Comparison of ENCODE assay signal across 14 cellular contexts in genomic region chr19:29405728-29405995, GRCh38.
A peak's percentile ranks its signal among the peaks of the same experiment; 100 is the strongest.
DNase-seq lines count a peak whose midpoint lies in the region; ATAC-seq and TF ChIP-seq lines count a peak whose summit lies in the region.
"Had no signal": no experiment of that assay in that cellular context is flagged by ENCODE, and none has a peak within 500 bp of the region (broad histone marks: within the 10 kb centered on the region; RNA-seq: fewer than 3 reads in every experiment).

No MANE protein-coding gene starts in this region.

- ATAC-seq in GM19452 (IDR thresholded peaks at IDR 0.05; ENCODE audit: unreplicated experiment): no peak

- BruUV-seq in OCI-LY7 (replicated peaks; lab: Mats Ljungman, UMichigan): no TSS peak

- no peak overlapping the region for H2AFZ ChIP-seq in neural cell (ENCODE audit: low read depth, low read length)
- no peak overlapping the region for H2AFZ ChIP-seq in OCI-LY7 (ENCODE audit: low read length)

- intact Hi-C loops in esophagus muscularis mucosa (cut with DNase I) (no loop called here), uterus (cut with DNase I; ENCODE audit: low total_unique reads) (no loop called here), OCI-LY7 (cut with micrococcal nuclease; ENCODE audit: unreplicated experiment) (no loop called here)

- H4K20me1 ChIP-seq in neural cell (ENCODE audit: insufficient read depth) (no peaks in the 10 kb centered on the region), OCI-LY7 (ENCODE audit: insufficient read depth, low read length) (no peaks in the 10 kb centered on the region)

- WGBS in esophagus muscularis mucosa: 49% methylated on average over 7 of the region's 11 CpGs

- H3K9me3 Mint-ChIP-seq in brain: peaks cover 0 to 7% (median 0%) of the 10 kb centered on the region in 5 experiments

- H3K79me2 ChIP-seq in neural cell (replicated peaks; ENCODE audit: insufficient read depth, low read length) (no peaks in the 10 kb centered on the region), OCI-LY7 (ENCODE audit: insufficient read depth, low read depth, low read length) (no peaks in the 10 kb centered on the region)

- TF ChIP-seq EP300 in esophagus muscularis mucosa (IDR thresholded peaks at IDR 0.05): no peak
- TF ChIP-seq EP300 in neural cell (conservative IDR thresholded peaks at IDR 0.05; ENCODE audit: poor library complexity, severe bottlenecking): no peak

- peak overlapping the region; percentile 25 to 94 (median 92) for H3K27ac Mint-ChIP-seq in brain

- TF ChIP-seq CTCF in brain (conservative IDR thresholded peaks at IDR 0.05) (no peak), esophagus muscularis mucosa (IDR thresholded peaks at IDR 0.05) (no peak), neural cell (IDR thresholded peaks at IDR 0.05; ENCODE audit: poor library complexity, severe bottlenecking) (no peak), uterus (IDR thresholded peaks at IDR 0.05) (no peak), OCI-LY7 (conservative IDR thresholded peaks at IDR 0.05; ENCODE audit: low read length) (no peak)

- no peak for DNase-seq in esophagus muscularis mucosa (ENCODE audit: extremely low spot score)
- no peak for DNase-seq in uterus
- no peak for DNase-seq in DMS153 (lab: John Stamatoyannopoulos, UW)
- no peak for DNase-seq in OCI-LY7 (ENCODE audit: low spot score)
- DNase-seq: ACHN; IMR-90; NCI-H1048; NCI-H2081; NK-92 treated with Interleukin-12 subunit alpha and Interleukin-12 subunit beta, amount 100 ng/mL, for 24 hours; SIG-M5 had no signal

- CTCF ChIA-PET in OCI-LY7 (lab: Charles Lee; ENCODE audit: unreplicated experiment): no interaction called here

- H3K4me3 Mint-ChIP-seq in brain: peak overlapping the region in 3 of 5 experiments; percentile 46 to 72 (median 47)

- H3K4me1 ChIP-seq in esophagus muscularis mucosa (peaks cover 5 to 30% (median 21%) of the 10 kb centered on the region in 4 donors), uterus (no peaks in the 10 kb centered on the region), OCI-LY7 (ENCODE audit: insufficient read depth, low read length, poor library complexity, severe bottlenecking) (no peaks in the 10 kb centered on the region)

- H3K36me3 ChIP-seq in esophagus muscularis mucosa (no peaks in the 10 kb centered on the region), neural cell (ENCODE audit: insufficient read depth, low read length) (no peaks in the 10 kb centered on the region), uterus (no peaks in the 10 kb centered on the region), OCI-LY7 (ENCODE audit: insufficient read depth, low read length) (no peaks in the 10 kb centered on the region)

- H3K9me3 ChIP-seq in esophagus muscularis mucosa (no peaks in the 10 kb centered on the region), neural cell (ENCODE audit: low read length) (no peaks in the 10 kb centered on the region), uterus (no peaks in the 10 kb centered on the region), OCI-LY7 (ENCODE audit: low read length) (no peaks in the 10 kb centered on the region)

- H3K27me3 ChIP-seq in esophagus muscularis mucosa: no peaks in the 10 kb centered on the region
- no peaks in the 10 kb centered on the region for H3K27me3 ChIP-seq in neural cell (ENCODE audit: insufficient read depth, low read depth, low read length)
- no peaks in the 10 kb centered on the region for H3K27me3 ChIP-seq in uterus

- peak overlapping the region in 1 of 4 donors; percentile 14 for H3K4me3 ChIP-seq in esophagus muscularis mucosa
- no peak overlapping the region for H3K4me3 ChIP-seq in neural cell (ENCODE audit: low read length)
- no peak overlapping the region for H3K4me3 ChIP-seq in uterus
- no peak overlapping the region for H3K4me3 ChIP-seq in OCI-LY7 (ENCODE audit: low read depth, low read length, poor library complexity, severe bottlenecking)

- TF ChIP-seq RAD21 in neural cell (conservative IDR thresholded peaks at IDR 0.05): no peak

- no peaks in the 10 kb centered on the region for H3K36me3 Mint-ChIP-seq in brain

- TF ChIP-seq POLR2A in esophagus muscularis mucosa (IDR thresholded peaks at IDR 0.05; ENCODE audit: low read depth) (no peak), uterus (IDR thresholded peaks at IDR 0.05) (no peak)

- peak overlapping the region; percentile 59 to 79 (median 64) for H3K27ac ChIP-seq in esophagus muscularis mucosa (replicated peaks in 1 of 4)
- no peak overlapping the region for H3K27ac ChIP-seq in neural cell (ENCODE audit: low read length)
- H3K27ac ChIP-seq in uterus: peak overlapping the region; percentile 17 to 67
- no peak overlapping the region for H3K27ac ChIP-seq in OCI-LY7 (ENCODE audit: low read depth, low read length, poor library complexity, severe bottlenecking)
- H3K27ac ChIP-seq: RWPE1 had no signal

- peak overlapping the region; percentile 34 for H3K9ac ChIP-seq in neural cell (ENCODE audit: low read length)

- no peaks in the 10 kb centered on the region for H3F3A ChIP-seq in neural cell (ENCODE audit: insufficient read depth, low read length, poor library complexity, severe bottlenecking)

- POLR2A ChIA-PET in OCI-LY7 (lab: Charles Lee): no interaction called here

- H3K4me2 ChIP-seq in neural cell (ENCODE audit: low read length) (no peak overlapping the region), OCI-LY7 (ENCODE audit: low read length) (no peak overlapping the region)

- peaks cover 65% of the 10 kb centered on the region for H3K4me1 Mint-ChIP-seq in brain

- no peaks in the 10 kb centered on the region for H3K9me2 ChIP-seq in neural cell (ENCODE audit: insufficient read depth, low read length)
- no peaks in the 10 kb centered on the region for H3K9me2 ChIP-seq in OCI-LY7 (ENCODE audit: insufficient read depth, low read length)

- H3K27me3 Mint-ChIP-seq in brain: peaks cover 7% of the 10 kb centered on the region

TF ChIP-seq in neural cell, 6 proteins besides CTCF, POLR2A, EP300 and RAD21:
- TF ChIP-seq MXI1 (conservative IDR thresholded peaks at IDR 0.05; ENCODE audit: poor library complexity, severe bottlenecking): no peak
- TF ChIP-seq REST (IDR thresholded peaks at IDR 0.05; ENCODE audit: borderline replicate concordance): no peak
- TF ChIP-seq EZH2 (IDR thresholded peaks at IDR 0.05; ENCODE audit: borderline replicate concordance, insufficient read depth, low read length, poor library complexity, severe bottlenecking): no peak
- TF ChIP-seq POLR2AphosphoS5 (IDR thresholded peaks at IDR 0.05): no peak
- TF ChIP-seq TAF1 (IDR thresholded peaks at IDR 0.05; ENCODE audit: low read depth): no peak
- no peak for TF ChIP-seq SMC3 (conservative IDR thresholded peaks at IDR 0.05; ENCODE audit: poor library complexity)

Comparison
In these comparisons a context has a peak if more than half of its experiments do, and no peak if none do; other contexts are left out.
1. H3K27ac ChIP-seq: peak in esophagus muscularis mucosa (4 of 4) and uterus (2 of 2); none in neural cell (single experiment) and OCI-LY7 (single experiment).